Comparison of ENCODE assay signal across 8 cellular contexts in the genomic region with DNA sequence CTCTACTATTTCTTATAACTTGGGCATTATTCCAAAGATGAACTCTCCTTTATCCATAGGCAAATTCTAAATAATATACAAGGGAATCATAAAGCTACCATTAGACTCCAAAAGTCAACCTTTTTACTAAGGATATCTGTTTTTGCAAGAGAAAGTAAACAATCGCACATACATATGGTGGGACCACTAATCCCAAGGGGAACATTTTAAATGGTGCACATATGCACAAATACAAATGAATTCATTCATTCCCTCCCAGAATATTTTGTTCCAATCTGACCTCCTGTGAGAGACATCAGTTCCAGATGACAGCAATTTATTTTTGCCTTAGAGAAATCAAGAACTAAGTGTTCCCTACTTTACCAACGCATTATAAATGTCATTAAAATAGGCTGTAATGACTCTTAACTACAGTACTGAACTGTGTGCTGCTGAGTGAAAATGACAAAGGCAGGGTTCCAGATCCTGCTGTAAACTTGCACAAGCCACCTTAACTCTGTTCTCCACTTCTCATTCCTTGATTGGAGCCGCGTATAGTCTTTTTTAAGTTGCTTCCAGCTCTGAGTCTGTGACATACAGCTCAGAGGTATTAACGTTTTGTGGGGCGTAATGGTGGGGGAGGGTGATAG. TPM values are rescaled to one million over a fixed set of nuclear protein-coding genes. Genes with fewer than 3 reads are reported as not detected.
DNase-seq lines count a peak whose midpoint lies in the region; ATAC-seq and TF ChIP-seq lines count a peak whose summit lies in the region.

No MANE protein-coding gene starts in this region.

- WGBS in lung, 2 donors, result 17 to 24% methylated on average over 6 of the region's 6 CpGs

- DNase-seq in stimulated activated naive CD8-positive, alpha-beta T cell treated with anti-CD3 and anti-CD28 coated beads, Interleukin-15, Interleukin-2, amounts not matched to agents 100 U/mL and 50 U/mL, for 24 hours, result no peak
- DNase-seq in lung (ENCODE audit: low spot score) (no peak), AML-193 (lab: John Stamatoyannopoulos, UW) (no peak), NOMO-1 treated with DMSO at 0.1 percent for 48 hours (lab: John Stamatoyannopoulos, UW; ENCODE audit: unreplicated experiment) (no peak), EL (no peak)
- DNase-seq in stimulated activated CD4-positive, alpha-beta T cell treated with anti-CD3 and anti-CD28 coated beads, Interleukin-1b, Interleukin-23, amount 100 ng/mL, for 48 hours, result no peak

- no peak for ATAC-seq in stimulated activated naive CD8-positive, alpha-beta T cell treated with anti-CD3 and anti-CD28 coated beads, Interleukin-15, Interleukin-2, amounts not matched to agents 100 U/mL and 50 U/mL, for 24 hours
- no peak for ATAC-seq in lung (ENCODE audit: insufficient read depth, low FRiP score)

- H3K4me1 ChIP-seq in lung (ENCODE audit: control insufficient read depth in 2 of 2, insufficient read depth in 2 of 2, low read length in 2 of 2), result peaks cover 8 to 23% of the 10 kb centered on the region in 2 donors

- H3K4me3 Mint-ChIP-seq in stimulated activated naive CD8-positive, alpha-beta T cell treated with anti-CD3 and anti-CD28 coated beads, Interleukin-15, Interleukin-2, amounts not matched to agents 100 ng/mL and 50 ng/mL, for 24 hours, result peak overlapping the region; percentile 99
- peak overlapping the region; percentile 92 to 98 (median 96) for H3K4me3 Mint-ChIP-seq in brain

- H3K36me3 Mint-ChIP-seq in stimulated activated naive CD8-positive, alpha-beta T cell treated with anti-CD3 and anti-CD28 coated beads, Interleukin-15, Interleukin-2, amounts not matched to agents 100 ng/mL and 50 ng/mL, for 24 hours (ENCODE audit: low read depth), result peaks cover 60% of the 10 kb centered on the region
- H3K36me3 Mint-ChIP-seq in brain, result peaks cover 54% of the 10 kb centered on the region

- H3K27me3 ChIP-seq in lung (ENCODE audit: control insufficient read depth, insufficient read depth), result no peaks in the 10 kb centered on the region

- peaks cover 57% of the 10 kb centered on the region for H3K4me1 Mint-ChIP-seq in stimulated activated naive CD8-positive, alpha-beta T cell treated with anti-CD3 and anti-CD28 coated beads, Interleukin-15, Interleukin-2, amounts not matched to agents 100 ng/mL and 50 ng/mL, for 24 hours (ENCODE audit: low read depth)
- H3K4me1 Mint-ChIP-seq in brain, result peaks cover 56% of the 10 kb centered on the region

- no peak for TF ChIP-seq CTCF in brain (conservative IDR thresholded peaks at IDR 0.05)
- no peak for TF ChIP-seq CTCF in lung (IDR thresholded peaks at IDR 0.05; ENCODE audit: control extremely low read depth, extremely low read depth)

- H3K27ac Mint-ChIP-seq in stimulated activated naive CD8-positive, alpha-beta T cell treated with anti-CD3 and anti-CD28 coated beads, Interleukin-15, Interleukin-2, amounts not matched to agents 100 ng/mL and 50 ng/mL, for 24 hours, result peak overlapping the region; percentile 100
- peak overlapping the region; percentile 37 to 98 (median 55) for H3K27ac Mint-ChIP-seq in brain

- H3K9me3 ChIP-seq in lung (ENCODE audit: control insufficient read depth in 2 of 2, insufficient read depth in 1 of 2, low read length in 1 of 2), result no peaks in the 10 kb centered on the region

- peak overlapping the region; percentile 39 for H3K4me3 ChIP-seq in lung

- H3K27ac ChIP-seq in lung (ENCODE audit: low read depth in 1 of 2, low read length in 1 of 2), result peak overlapping the region in 1 of 2 donors; percentile 33

- H3K27me3 Mint-ChIP-seq in stimulated activated naive CD8-positive, alpha-beta T cell treated with anti-CD3 and anti-CD28 coated beads, Interleukin-15, Interleukin-2, amounts not matched to agents 100 ng/mL and 50 ng/mL, for 24 hours, result no peaks in the 10 kb centered on the region
- H3K27me3 Mint-ChIP-seq in brain, result peaks cover 8% of the 10 kb centered on the region

- peaks cover 0 to 4% of the 10 kb centered on the region in 2 donors for H3K36me3 ChIP-seq in lung (ENCODE audit: control insufficient read depth in 2 of 2, insufficient read depth in 2 of 2, low read length in 2 of 2)

- H3K9me3 Mint-ChIP-seq in stimulated activated naive CD8-positive, alpha-beta T cell treated with anti-CD3 and anti-CD28 coated beads, Interleukin-15, Interleukin-2, amounts not matched to agents 100 ng/mL and 50 ng/mL, for 24 hours, result no peaks in the 10 kb centered on the region
- H3K9me3 Mint-ChIP-seq in brain, result peaks cover 0 to 7% (median 0%) of the 10 kb centered on the region in 5 experiments

RNA-seq across cellular contexts. Expression of a gene that starts 2.0 kb away (rescaled TPM):
- polyA plus RNA-seq in brain (ENCODE audit: insufficient read depth, low read depth, low replicate concordance) (63.8 TPM), lung (10 to 100 TPM; 60.3 to 74.0 TPM)
- 100 to 1,000 TPM; 102 to 292 TPM for total RNA-seq in lung
